9 cellular contexts compared by ENCODE assay signal in the genomic region with DNA sequence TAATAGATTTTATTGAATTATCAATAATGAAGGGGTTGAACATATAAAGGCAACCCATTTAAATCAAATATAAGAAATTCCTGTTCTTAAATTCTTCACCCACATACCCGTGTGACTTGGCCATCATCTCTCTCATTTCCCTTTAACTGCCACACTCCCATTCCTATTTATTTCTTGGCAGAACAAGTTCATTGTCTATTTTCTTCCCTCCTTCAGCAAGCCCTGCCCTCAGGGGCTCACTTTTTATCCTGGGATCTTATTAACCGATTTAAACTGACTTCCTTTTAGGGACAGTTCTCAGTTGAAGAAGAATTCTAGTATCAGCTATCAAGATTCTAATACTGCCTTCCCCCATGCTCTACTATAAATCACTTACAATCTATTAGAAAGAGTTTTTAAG.
"Had no signal": no experiment of that assay in that cellular context is flagged by ENCODE, and none has a peak within 500 bp of the region (broad histone marks: within the 10 kb centered on the region; RNA-seq: fewer than 3 reads in every experiment).

No MANE protein-coding gene starts in this region.

- H3K9me3 Mint-ChIP-seq: GM23338, H9 had no signal

- H3K4me1 Mint-ChIP-seq: GM23338, H9 had no signal

- H3K27ac Mint-ChIP-seq: GM23338, H9, HFFc6 had no signal

- DNase-seq: GM23248, GOT3, H7, H9, HCEC 1CT, HFFc6 had no signal

- H3K9me3 ChIP-seq: HAP-1 had no signal

- H3K4me3 ChIP-seq: GM23248, GM23338, HAP-1 had no signal

- ATAC-seq: GM23338, HCT116 had no signal

- H3K4me1 ChIP-seq: HAP-1 had no signal

- H3K36me3 ChIP-seq: HAP-1 had no signal

- H3K4me3 Mint-ChIP-seq: GM23338, H9, HFFc6 had no signal

- H3K27ac ChIP-seq: GM23248 had no signal
